Comparison of ENCODE assay signal across 8 cellular contexts in genomic region chr2:100142393-100142792, GRCh38. TPM values are rescaled to one million over a fixed set of nuclear protein-coding genes. Genes with fewer than 3 reads are reported as not detected.
DNase-seq lines count a peak whose midpoint lies in the region; ATAC-seq and TF ChIP-seq lines count a peak whose summit lies in the region.

AFF3 (minus strand) TSS chr2:100142590; CDS start chr2:100104454, 38,136 bp downstream.

- no peaks in the 10 kb centered on the region for H3K4me1 Mint-ChIP-seq in chondrocyte (ENCODE audit: low read depth)

- no peak within 1 kb of the TSS for H3K4me3 Mint-ChIP-seq in chondrocyte (ENCODE audit: unreplicated experiment)

- no peaks in the 10 kb centered on the region for H3K36me3 Mint-ChIP-seq in chondrocyte (ENCODE audit: low read depth)

- H3K9me3 Mint-ChIP-seq in chondrocyte (ENCODE audit: low read depth): peaks cover 6% of the 10 kb centered on the region

- DNase-seq in RPMI8226 (peak; percentile 81), chondrocyte (ENCODE audit: low spot score) (no peak), D341Med (ENCODE audit: low spot score) (no peak), UCSD-AML1 (lab: John Stamatoyannopoulos, UW; ENCODE audit: unreplicated experiment) (no peak), DMS53 (lab: John Stamatoyannopoulos, UW) (no peak)
- DNase-seq in stimulated activated CD8-positive, alpha-beta memory T cell treated with anti-CD3 and anti-CD28 coated beads, Interleukin-7, amount 100 ng/mL, for 24 hours (ENCODE audit: low read depth): peak; percentile 13

- TF ChIP-seq CTCF in chondrocyte (IDR thresholded peaks at IDR 0.05): no peak

- no peaks in the 10 kb centered on the region for H3K27me3 Mint-ChIP-seq in chondrocyte (ENCODE audit: low read depth)

- ATAC-seq in GM18508 (IDR thresholded peaks at IDR 0.05; ENCODE audit: insufficient read depth, unreplicated experiment) (peak; percentile 98), HG02840 (IDR thresholded peaks at IDR 0.05; ENCODE audit: low FRiP score, unreplicated experiment) (peak; percentile 92)

- no peak within 1 kb of the TSS for H3K27ac Mint-ChIP-seq in chondrocyte (ENCODE audit: unreplicated experiment)

RNA-seq across cellular contexts. Expression of gene AFF3, which starts in this region (rescaled TPM):
- total RNA-seq in chondrocyte: 113 to 172 TPM (median 127 TPM) in 3 replicates

Comparison
In these comparisons a context has a peak if more than half of its experiments do, and no peak if none do; other contexts are left out.
1. DNase-seq: peak in RPMI8226 (single experiment) and stimulated activated CD8-positive, alpha-beta memory T cell treated with anti-CD3 and anti-CD28 coated beads, Interleukin-7, amount 100 ng/mL, for 24 hours (single experiment); none in chondrocyte (single experiment), D341Med (single experiment), UCSD-AML1 (single experiment) and DMS53 (single experiment).